In genomic region chr16:79599837-79600635, GRCh38 we compare ENCODE assay signal across 8 cellular contexts. TPM values are rescaled to one million over a fixed set of nuclear protein-coding genes. Genes with fewer than 3 reads are reported as not detected.
DNase-seq lines count a peak whose midpoint lies in the region; ATAC-seq, FAIRE-seq and TF ChIP-seq lines count a peak whose summit lies in the region.

No MANE protein-coding gene starts in this region.

- peaks cover 35% of the 10 kb centered on the region for H3K4me1 Mint-ChIP-seq in central memory CD8-positive, alpha-beta T cell

- TF ChIP-seq CTCF in keratinocyte (optimal IDR thresholded peaks at IDR 0.05 in 1 of 3, IDR thresholded peaks at IDR 0.05 in 1 of 3, conservative IDR thresholded peaks at IDR 0.05 in 1 of 3; ENCODE audit: extremely low read depth in 1 of 3, insufficient read depth in 2 of 3, low read length in 3 of 3) (no peak), spleen (IDR thresholded peaks at IDR 0.05 in 8 of 11, conservative IDR thresholded peaks at IDR 0.05 in 3 of 11) (no peak)

- H3K9me3 Mint-ChIP-seq in central memory CD8-positive, alpha-beta T cell: no peaks in the 10 kb centered on the region

- H3K27ac ChIP-seq in keratinocyte (ENCODE audit: control insufficient read depth, insufficient read depth, low read length) (peak overlapping the region; percentile 63), spleen (peak overlapping the region; percentile 85 to 94 (median 92))

- H3K4me2 ChIP-seq in keratinocyte (ENCODE audit: control insufficient read depth, extremely low read depth, insufficient read depth, low read depth, low read length): peak overlapping the region; percentile 100

- peak overlapping the region; percentile 95 for H3K27ac Mint-ChIP-seq in central memory CD8-positive, alpha-beta T cell (ENCODE audit: low read depth)

- H3K9me1 ChIP-seq in keratinocyte (ENCODE audit: control insufficient read depth, extremely low read depth, insufficient read depth, low read length): no peaks in the 10 kb centered on the region

- no peak for TF ChIP-seq POLR2A in spleen (IDR thresholded peaks at IDR 0.05)

- DNase-seq in Daoy (ENCODE audit: low read depth): peak; percentile 70
- DNase-seq in HPDE6-E6E7 (ENCODE audit: extremely low spot score): peak; percentile 36
- DNase-seq in T-helper 1 cell: peak in 4 of 5 donors; percentile 28 to 63 (median 46)
- DNase-seq in central memory CD8-positive, alpha-beta T cell (ENCODE audit: low spot score in 2 of 2): peak in 1 of 2 donors; percentile 45
- no peak for DNase-seq in keratinocyte (ENCODE audit: low read depth, low spot score)
- DNase-seq in spleen: peak; percentile 91

- intact Hi-C loops in spleen (cut with DNase I; ENCODE audit: low total_unique reads): loop anchor here (5.0 to 10.0 kb wide), 3 partner anchors 673 to 1475 kb away; no protein-coding TSS in a partner anchor

- no peaks in the 10 kb centered on the region for H3K36me3 ChIP-seq in keratinocyte (ENCODE audit: control insufficient read depth in 2 of 2, extremely low read depth in 1 of 2, insufficient read depth in 2 of 2, low read length in 2 of 2)
- H3K36me3 ChIP-seq in spleen: no peaks in the 10 kb centered on the region

- WGBS in spleen, 5 donors: 0 to 2% (median 1%) methylated on average over 36 to 84 of the region's 84 CpGs

- peak; percentile 64 for ATAC-seq in central memory CD8-positive, alpha-beta T cell (replicated peaks; ENCODE audit: extremely low read depth, poor library complexity, severe bottlenecking)
- ATAC-seq in HG02840 (IDR thresholded peaks at IDR 0.05; ENCODE audit: low FRiP score, unreplicated experiment) (no peak), GM18502 (IDR thresholded peaks at IDR 0.05; ENCODE audit: poor library complexity, unreplicated experiment) (no peak)

- H3K4me1 ChIP-seq in keratinocyte (ENCODE audit: control insufficient read depth, extremely low read depth, insufficient read depth, low read length) (peaks cover 29% of the 10 kb centered on the region), spleen (peaks cover 12 to 77% (median 35%) of the 10 kb centered on the region in 6 donors)

- dilution Hi-C loops in keratinocyte (cut with MboI; ENCODE audit: extremely low pct_ligation_motif_present, low sequenced_read_pairs): no loop called here

- H4K20me1 ChIP-seq in keratinocyte (ENCODE audit: control insufficient read depth, extremely low read depth, insufficient read depth, low read length): no peaks in the 10 kb centered on the region

- peak overlapping the region; percentile 92 for H3K4me3 Mint-ChIP-seq in central memory CD8-positive, alpha-beta T cell

- H2AFZ ChIP-seq in keratinocyte (ENCODE audit: control insufficient read depth, low read length): peak overlapping the region; percentile 75

- peak overlapping the region; percentile 73 for H3K9ac ChIP-seq in keratinocyte (ENCODE audit: control insufficient read depth, extremely low read depth, insufficient read depth, low read length)

- H3K27me3 Mint-ChIP-seq in central memory CD8-positive, alpha-beta T cell: no peaks in the 10 kb centered on the region

- H3K4me3 ChIP-seq in keratinocyte (ENCODE audit: control insufficient read depth in 2 of 3, extremely low read depth in 1 of 3, insufficient read depth in 2 of 3, low read depth in 1 of 3, low read length in 3 of 3): peak overlapping the region; percentile 78 to 83 (median 79)
- H3K4me3 ChIP-seq in spleen: peak overlapping the region; percentile 60 to 91 (median 68)

- H3K9me3 ChIP-seq in keratinocyte (ENCODE audit: control insufficient read depth, low read depth, low read length) (no peaks in the 10 kb centered on the region), spleen (no peaks in the 10 kb centered on the region)

- peaks cover 20% of the 10 kb centered on the region for H3K36me3 Mint-ChIP-seq in central memory CD8-positive, alpha-beta T cell (ENCODE audit: insufficient read depth)

- no peak for FAIRE-seq in keratinocyte (lab: Jason Lieb, UNC)

- peaks cover 25% of the 10 kb centered on the region for H3K79me2 ChIP-seq in keratinocyte (ENCODE audit: control insufficient read depth, insufficient read depth, low read length)

- H3K27me3 ChIP-seq in keratinocyte (ENCODE audit: control insufficient read depth, extremely low read depth, insufficient read depth, low read length) (no peaks in the 10 kb centered on the region), spleen (replicated peaks in 1 of 7) (peaks cover 0 to 68% (median 6%) of the 10 kb centered on the region in 7 donors)

RNA-seq across cellular contexts. Expression of gene MAF, which starts 0.5 kb away (rescaled TPM):
- 1.3 and 1.9 TPM in 2 replicates for total RNA-seq in Daoy (2014; rRNA removed; shearing (Covaris generic))
- polyA plus RNA-seq in keratinocyte: 5.7 to 12.3 TPM (median 8.2 TPM) in 3 replicates
- 8.3 TPM for polyA plus RNA-seq in keratinocyte (2011; ENCODE audit: low read depth)
- 4.4 and 5.1 TPM in 2 replicates for polyA plus RNA-seq in keratinocyte (2011; cell fraction: cytosol; rRNA removed)
- polyA plus RNA-seq in keratinocyte (2011; cell fraction: nucleus; rRNA removed): 9.2 and 10.6 TPM in 2 replicates
- 9.6 and 15.6 TPM in 2 replicates for polyA plus RNA-seq in keratinocyte (2012; ENCODE audit: low replicate concordance)
- polyA minus RNA-seq in keratinocyte: 2.7 to 5.0 TPM (median 3.3 TPM) in 3 replicates
- polyA minus RNA-seq in keratinocyte (2011; cell fraction: cytosol; rRNA and poly(A)+ RNA removed): 17.8 TPM
- polyA minus RNA-seq in keratinocyte (2011; cell fraction: nucleus; rRNA and poly(A)+ RNA removed): 10.4 and 11.7 TPM in 2 replicates
- 100 to 1,000 TPM in 2 of 7 donors, 10 to 100 TPM in 5; 53.5 to 107 (median 63.0) TPM for total RNA-seq in spleen
- polyA plus RNA-seq in spleen: 10 to 100 TPM in 2 of 3 donors, 1 to 10 TPM in 1; 8.8 to 14.8 (median 12.7) TPM

Comparison
In these comparisons a context has a peak if more than half of its experiments do, and no peak if none do; other contexts are left out.
1. RNA of gene MAF, which starts 0.5 kb away (total RNA-seq): 53.5 to 107 TPM in spleen; 1.3 to 1.9 TPM in Daoy; every median in the first group is over 10 times any median in the second.